In the genomic region with DNA sequence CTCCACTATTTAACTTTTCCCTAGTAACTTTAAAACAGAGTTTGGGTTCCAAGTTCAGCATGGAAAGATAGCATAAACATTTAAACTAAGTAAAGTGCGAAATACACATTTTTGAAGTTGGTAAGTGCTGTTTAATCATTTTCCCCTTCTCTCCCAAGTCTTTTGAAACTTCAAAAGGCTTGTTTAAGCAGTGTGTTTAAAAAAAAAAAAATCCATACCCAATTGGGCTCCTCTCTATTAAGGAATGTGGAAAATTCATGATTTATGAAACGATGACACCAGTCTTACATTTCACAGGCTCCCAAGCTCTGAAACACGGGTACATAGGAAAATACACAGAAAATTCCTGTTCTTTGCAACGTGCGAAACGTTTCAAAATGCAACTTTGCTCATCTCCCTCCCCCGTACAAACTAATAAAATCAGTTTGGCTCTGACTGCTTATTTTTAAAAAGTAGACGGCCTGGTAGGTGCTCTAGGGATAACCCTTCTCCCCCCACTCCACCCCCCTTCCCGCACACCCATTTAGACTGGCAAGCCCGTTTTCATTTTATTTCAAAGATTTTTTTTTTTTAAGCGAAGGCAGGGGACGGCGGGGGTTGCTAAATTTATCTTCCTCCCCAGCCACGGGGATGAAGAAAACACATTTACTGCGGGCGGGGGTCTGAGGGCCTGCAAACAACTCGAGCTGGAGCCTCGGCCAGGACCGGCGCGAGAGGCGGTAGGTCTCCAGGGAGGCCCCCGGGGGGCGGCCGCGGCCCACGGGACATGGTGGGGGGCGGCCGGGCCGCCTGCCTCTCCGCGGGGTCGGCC, we compare ENCODE assay signal across 8 cellular contexts. TPM values are rescaled to one million over a fixed set of nuclear protein-coding genes. Genes with fewer than 3 reads are reported as not detected.
DNase-seq lines count a peak whose midpoint lies in the region; ATAC-seq lines count a peak whose summit lies in the region.

No MANE protein-coding gene starts in this region.

- H3K36me3 ChIP-seq in iPS-18a (ENCODE audit: control insufficient read depth, low read depth, low read length): peaks cover 8% of the 10 kb centered on the region

- H3K4me1 ChIP-seq in iPS-18a (ENCODE audit: control insufficient read depth, low read depth, low read length): peaks cover 44% of the 10 kb centered on the region

- peaks cover 20% of the 10 kb centered on the region for H3K36me3 Mint-ChIP-seq in activated naive CD8-positive, alpha-beta T cell treated with anti-CD3 and anti-CD28 coated beads, Interleukin-2, amount 50 U/mL, for 24 hours (ENCODE audit: low read depth)

- H3K27ac Mint-ChIP-seq in activated naive CD8-positive, alpha-beta T cell treated with anti-CD3 and anti-CD28 coated beads, Interleukin-2, amount 50 U/mL, for 24 hours: peak overlapping the region; percentile 90

- H3K27ac ChIP-seq in iPS-18a (ENCODE audit: low read length) (peak overlapping the region; percentile 86), skin epidermis (peak overlapping the region; percentile 86 to 100 (median 97))

- no peaks in the 10 kb centered on the region for H3K9me3 ChIP-seq in iPS-18a (ENCODE audit: control insufficient read depth, low read depth, low read length)

- H3K4me3 ChIP-seq in iPS-18a (ENCODE audit: low read length) (peak overlapping the region; percentile 81), skin epidermis (peak overlapping the region; percentile 50 to 69 (median 59))

- H3K4me1 Mint-ChIP-seq in activated naive CD8-positive, alpha-beta T cell treated with anti-CD3 and anti-CD28 coated beads, Interleukin-2, amount 50 U/mL, for 24 hours: peaks cover 60% of the 10 kb centered on the region

- H3K4me3 Mint-ChIP-seq in activated naive CD8-positive, alpha-beta T cell treated with anti-CD3 and anti-CD28 coated beads, Interleukin-2, amount 50 U/mL, for 24 hours: peak overlapping the region; percentile 75

- H3K27me3 ChIP-seq in iPS-18a (ENCODE audit: control insufficient read depth, insufficient read depth, low read length): no peaks in the 10 kb centered on the region

- H3K27me3 Mint-ChIP-seq in activated naive CD8-positive, alpha-beta T cell treated with anti-CD3 and anti-CD28 coated beads, Interleukin-2, amount 50 U/mL, for 24 hours: no peaks in the 10 kb centered on the region

- ATAC-seq in activated naive CD8-positive, alpha-beta T cell treated with anti-CD3 and anti-CD28 coated beads, Interleukin-2, amount 50 U/mL, for 24 hours: no peak
- no peak for ATAC-seq in HG03520 (IDR thresholded peaks at IDR 0.05; ENCODE audit: unreplicated experiment)
- ATAC-seq in HG03342 (IDR thresholded peaks at IDR 0.05; ENCODE audit: unreplicated experiment): no peak

- H3K9me3 Mint-ChIP-seq in activated naive CD8-positive, alpha-beta T cell treated with anti-CD3 and anti-CD28 coated beads, Interleukin-2, amount 50 U/mL, for 24 hours: no peaks in the 10 kb centered on the region

- DNase-seq in activated effector memory CD4-positive, alpha-beta T cell treated with Interleukin-2 at 50 U/mL for 16 hours: peak; percentile 14
- no peak for DNase-seq in activated effector memory CD4-positive, alpha-beta T cell treated with anti-CD3 and anti-CD28 coated beads, Interleukin-2, amount 50 U/mL, for 16 hours
- DNase-seq in LHCN-M2 (ENCODE audit: low read depth): peak; percentile 41
- DNase-seq in activated naive CD8-positive, alpha-beta T cell treated with anti-CD3 and anti-CD28 coated beads, Interleukin-2, amount 50 U/mL, for 24 hours: no peak

- H3K9ac ChIP-seq in iPS-18a (ENCODE audit: low read length): peak overlapping the region; percentile 91

RNA-seq across cellular contexts. Expression of a gene that starts 0.8 kb away (rescaled TPM):
- 22.7 and 23.6 TPM in 2 replicates for total RNA-seq in LHCN-M2 (2014; rRNA removed)
- polyA plus RNA-seq in LHCN-M2 (2012): 5.5 TPM

Comparison
In these comparisons a context has a peak if more than half of its experiments do, and no peak if none do; other contexts are left out.
1. DNase-seq: peak in activated effector memory CD4-positive, alpha-beta T cell treated with Interleukin-2 at 50 U/mL for 16 hours (single experiment) and LHCN-M2 (single experiment); none in activated effector memory CD4-positive, alpha-beta T cell treated with anti-CD3 and anti-CD28 coated beads, Interleukin-2, amount 50 U/mL, for 16 hours (single experiment) and activated naive CD8-positive, alpha-beta T cell treated with anti-CD3 and anti-CD28 coated beads, Interleukin-2, amount 50 U/mL, for 24 hours (single experiment).